ENCODE assay signal across 29 cellular contexts in the genomic region with DNA sequence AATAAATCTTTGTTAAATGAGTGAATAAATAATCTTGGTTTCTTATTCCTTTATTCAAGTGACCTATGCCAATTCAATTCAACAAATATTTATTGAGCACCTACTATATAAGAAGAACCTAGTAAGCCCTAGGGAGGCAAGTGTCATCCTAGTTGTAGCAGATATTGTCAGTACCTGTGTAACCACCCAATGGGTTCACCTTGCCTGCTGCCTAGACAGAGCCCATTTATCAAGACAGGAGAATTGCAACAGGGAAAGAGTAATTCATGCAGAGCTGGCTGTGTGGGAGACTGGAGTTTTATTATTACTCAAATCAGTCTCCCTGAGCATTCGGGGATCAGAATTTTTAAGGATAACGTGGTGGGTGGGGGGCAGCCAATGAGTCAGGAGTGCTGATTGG. TPM values are rescaled to one million over a fixed set of nuclear protein-coding genes. Genes with fewer than 3 reads are reported as not detected.
"Had no signal": no experiment of that assay in that cellular context is flagged by ENCODE, and none has a peak within 500 bp of the region (broad histone marks: within the 10 kb centered on the region; RNA-seq: fewer than 3 reads in every experiment).

No MANE protein-coding gene starts in this region.

- H3K27ac Mint-ChIP-seq: WTC11 had no signal

- H3K27me3 ChIP-seq: adrenal gland, Peyer's patch had no signal

- H3K9me3 Mint-ChIP-seq: activated CD8-positive, alpha-beta T cell treated with anti-CD3 and anti-CD28 coated beads for 36 hours; activated naive CD4-positive, alpha-beta T cell treated with anti-CD3 and anti-CD28 coated beads, Interleukin-2, amount 50 U/mL, for 72 hours; T-helper 1 cell treated with Interleukin-12 subunit alpha and Interleukin-12 subunit beta and Interleukin-4 antibody, amounts not matched to agents 30 μg/mL and 1 μg/mL, for 36 hours; WTC11 had no signal

- H3K36me3 ChIP-seq: adrenal gland, Peyer's patch, SJCRH30 had no signal

- H3K9me3 ChIP-seq: adrenal gland, Peyer's patch, SJCRH30, SK-N-SH had no signal

- H3K4me3 Mint-ChIP-seq: activated CD8-positive, alpha-beta T cell treated with anti-CD3 and anti-CD28 coated beads for 36 hours; T-helper 1 cell treated with Interleukin-12 subunit alpha and Interleukin-12 subunit beta and Interleukin-4 antibody, amounts not matched to agents 30 μg/mL and 1 μg/mL, for 36 hours; WTC11 had no signal

- DNase-seq: activated CD4-positive, alpha-beta T cell treated with anti-CD3 and anti-CD28 coated beads for 48 hours; activated CD4-positive, CD25-positive, alpha-beta regulatory T cell treated with anti-CD3 and anti-CD28 coated beads, Interleukin-2, amount 50 U/mL, for 72 hours; activated CD8-positive, alpha-beta memory T cell treated with anti-CD3 and anti-CD28 coated beads, Interleukin-2, amount 50 U/mL, for 4 hours; activated CD8-positive, alpha-beta T cell treated with anti-CD3 and anti-CD28 coated beads for 36 hours; activated effector memory CD4-positive, alpha-beta T cell treated with anti-CD3 and anti-CD28 coated beads, Interleukin-2, amount 50 U/mL, for 16 hours; activated naive CD4-positive, alpha-beta T cell treated with Interleukin-2 at 50 U/mL for 16 hours; adrenal gland; anterior cingulate cortex; cerebellar nuclear complex; KG1; NCI-H1048; NCI-H146; NCI-H2029; NCI-H2107; NCI-H2171 treated with DMSO at 0.1 percent for 48 hours; NCI-H345; NCI-H510A; NCI-H526 treated with DMSO at 0.1 percent for 48 hours; NK-92 treated with Interleukin-12 subunit alpha and Interleukin-12 subunit beta, amount 100 ng/mL, for 24 hours; Peyer's patch; Right ventricle myocardium superior; SJCRH30; SK-N-SH had no signal

- H3K27ac ChIP-seq: adrenal gland, Peyer's patch, RWPE1, SJCRH30 had no signal

- H3K27me3 Mint-ChIP-seq: activated CD8-positive, alpha-beta T cell treated with anti-CD3 and anti-CD28 coated beads for 36 hours had no signal

- H3K4me3 ChIP-seq: adrenal gland, Peyer's patch, SJCRH30 had no signal

- H3K4me1 ChIP-seq: adrenal gland, SJCRH30 had no signal

- H3K36me3 Mint-ChIP-seq: activated naive CD4-positive, alpha-beta T cell treated with anti-CD3 and anti-CD28 coated beads, Interleukin-2, amount 50 U/mL, for 72 hours; WTC11 had no signal

- ATAC-seq: activated CD8-positive, alpha-beta T cell treated with anti-CD3 and anti-CD28 coated beads for 36 hours; WTC11 had no signal

RNA-seq across cellular contexts. Expression of a gene that starts 53.6 kb away (rescaled TPM):
- total RNA-seq: LHCN-M2, M059J, SJCRH30 had no signal
- polyA plus RNA-seq: SK-N-SH had no signal
